In the genomic region with DNA sequence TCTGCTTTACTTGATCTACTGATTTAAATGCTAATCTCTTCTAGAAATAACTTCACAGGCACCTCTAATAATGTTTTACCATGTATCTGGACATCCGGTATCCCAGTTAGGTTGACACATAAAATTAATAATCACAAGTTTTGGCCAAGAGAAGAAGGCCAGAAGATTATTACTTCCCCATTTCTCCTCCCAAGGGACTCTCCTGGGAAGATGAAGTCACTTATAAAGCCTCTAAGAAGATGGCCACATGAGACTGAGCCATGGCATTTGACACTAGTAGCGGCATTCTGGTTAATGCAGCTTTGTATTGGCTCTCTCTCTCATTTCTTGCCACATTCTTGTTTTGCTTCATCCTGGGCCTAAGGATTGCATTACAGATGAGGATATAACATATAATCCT, we compare ENCODE assay signal across 16 cellular contexts. TPM values are rescaled to one million over a fixed set of nuclear protein-coding genes. Genes with fewer than 3 reads are reported as not detected.
DNase-seq lines count a peak whose midpoint lies in the region; ATAC-seq and TF ChIP-seq lines count a peak whose summit lies in the region.
"Had no signal": no experiment of that assay in that cellular context is flagged by ENCODE, and none has a peak within 500 bp of the region (broad histone marks: within the 10 kb centered on the region; RNA-seq: fewer than 3 reads in every experiment).

No MANE protein-coding gene starts in this region.

- no peaks in the 10 kb centered on the region for H3K36me3 Mint-ChIP-seq in activated B cell treated with CpG ODN at 0.5 μM for 24 hours (ENCODE audit: low read depth)
- H3K36me3 Mint-ChIP-seq: CD14-positive monocyte; CD8-positive, alpha-beta T cell had no signal

- peaks cover 2% of the 10 kb centered on the region for H3K4me1 Mint-ChIP-seq in activated B cell treated with CpG ODN at 0.5 μM for 24 hours
- H3K4me1 Mint-ChIP-seq: CD14-positive monocyte had no signal

- DNase-seq in activated B cell treated with CpG ODN at 0.5 μM for 24 hours, result no peak
- peak; percentile 15 for DNase-seq in skeletal muscle cell (ENCODE audit: low read depth)
- DNase-seq in midbrain (lab: John Stamatoyannopoulos, UW), result no peak
- DNase-seq in cortex of kidney (lab: John Stamatoyannopoulos, UW), result no peak
- DNase-seq in GM20000 (ENCODE audit: low spot score), result no peak
- DNase-seq in occipital lobe (lab: John Stamatoyannopoulos, UW), result no peak
- DNase-seq: CD8-positive, alpha-beta T cell; COR-L47; DMS53; GF-D8; HFFc6 had no signal

- no peaks in the 10 kb centered on the region for H3K27me3 Mint-ChIP-seq in activated B cell treated with CpG ODN at 0.5 μM for 24 hours

- no peak overlapping the region for H3K4me3 Mint-ChIP-seq in activated B cell treated with CpG ODN at 0.5 μM for 24 hours
- H3K4me3 Mint-ChIP-seq: CD14-positive monocyte; CD8-positive, alpha-beta T cell; HFFc6 had no signal

- ATAC-seq in GM18909 (IDR thresholded peaks at IDR 0.05; ENCODE audit: poor library complexity, unreplicated experiment), result peak; percentile 19
- ATAC-seq in activated B cell treated with CpG ODN at 0.5 μM for 24 hours (ENCODE audit: low read depth), result peak; percentile 47
- ATAC-seq: A549; CD8-positive, alpha-beta T cell; HepG2 had no signal

- no peak overlapping the region for H3K27ac Mint-ChIP-seq in activated B cell treated with CpG ODN at 0.5 μM for 24 hours
- H3K27ac Mint-ChIP-seq: CD14-positive monocyte; CD8-positive, alpha-beta T cell; HFFc6 had no signal

- CTCF ChIA-PET in activated B cell treated with CpG ODN at 0.5 μM for 24 hours (lab: Charles Lee), result no interaction called here

- H3K4me3 ChIP-seq in skeletal muscle cell (ENCODE audit: low read depth, low read length), result no peak overlapping the region
- H3K4me3 ChIP-seq: A549, HAP-1 had no signal

- TF ChIP-seq CTCF in activated B cell treated with CpG ODN at 0.5 μM for 24 hours (IDR thresholded peaks at IDR 0.05) (no peak), GM20000 (IDR thresholded peaks at IDR 0.05; ENCODE audit: extremely low read depth, missing control alignments) (no peak)

- POLR2A ChIA-PET in activated B cell treated with CpG ODN at 0.5 μM for 24 hours (lab: Charles Lee), result no interaction called here

- intact Hi-C loops in activated B cell treated with CpG ODN at 0.5 μM for 24 hours (cut with micrococcal nuclease), result no loop called here

- no peaks in the 10 kb centered on the region for H3K9me3 Mint-ChIP-seq in activated B cell treated with CpG ODN at 0.5 μM for 24 hours
- H3K9me3 Mint-ChIP-seq: CD14-positive monocyte; CD8-positive, alpha-beta T cell; HFFc6 had no signal

RNA-seq across cellular contexts. Expression of a gene that starts 34.6 kb away (rescaled TPM):
- 25.6 and 28.8 TPM in 2 replicates for total RNA-seq in activated B cell treated with CpG ODN at 0.5 μM for 24 hours
- total RNA-seq in occipital lobe, result 73.2 TPM
